ENCODE assay signal across 8 cellular contexts in the genomic region with DNA sequence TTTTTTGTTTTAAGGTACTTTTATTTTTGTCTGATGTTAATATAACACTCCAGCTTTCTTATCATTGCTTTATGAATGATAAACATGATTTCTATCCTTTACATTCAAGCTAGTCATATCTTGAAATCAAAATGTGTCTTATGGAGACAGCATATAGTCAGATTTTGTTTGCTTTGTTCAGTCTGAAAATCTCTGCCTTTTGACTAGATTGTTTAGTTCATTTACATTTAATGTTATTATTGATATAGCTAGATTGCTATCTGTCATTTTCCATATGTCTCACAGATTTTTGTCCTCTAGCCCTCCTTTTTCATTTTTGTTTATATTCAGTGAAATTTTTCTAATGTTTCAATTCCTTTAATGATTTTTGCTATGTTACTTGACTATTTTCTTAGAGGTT.
"Had no signal": no experiment of that assay in that cellular context is flagged by ENCODE, and none has a peak within 500 bp of the region (broad histone marks: within the 10 kb centered on the region; RNA-seq: fewer than 3 reads in every experiment).

No MANE protein-coding gene starts in this region.

- DNase-seq: GDM1, GF-D8 had no signal

- FAIRE-seq: G401.6, GM12878, GM12891, GM12892, GM18507, GM19239 had no signal

- ATAC-seq: GM12878 had no signal

- H3K4me3 ChIP-seq: GM12878 had no signal
